Comparison of ENCODE assay signal across 1 cellular context in genomic region chr11:47797633-47798032, GRCh38.
A peak's percentile ranks its signal among the peaks of the same experiment; 100 is the strongest.
TF ChIP-seq lines count a peak whose summit lies in the region.

No MANE protein-coding gene starts in this region.

TF ChIP-seq in K562, 482 proteins besides CTCF, POLR2A, EP300 and RAD21 (continued from another document):
- TF ChIP-seq ZBTB33 (CRISPR knock-in tag; IDR thresholded peaks at IDR 0.05) = peak; percentile 71
- TF ChIP-seq ZNF395 (CRISPR knock-in tag; IDR thresholded peaks at IDR 0.05) = no peak
- TF ChIP-seq KDM4B (IDR thresholded peaks at IDR 0.05; ENCODE audit: borderline replicate concordance in 2 of 2, low read depth in 1 of 2) = no peak
- TF ChIP-seq HEY1 (CRISPR knock-in tag; IDR thresholded peaks at IDR 0.05; ENCODE audit: borderline replicate concordance) = no peak
- TF ChIP-seq FOSL1 (tag; conservative IDR thresholded peaks at IDR 0.05) = peak; percentile 97
- TF ChIP-seq TFE3 (CRISPR knock-in tag; IDR thresholded peaks at IDR 0.05) = peak; percentile 60
- no peak for TF ChIP-seq NR2C1 (IDR thresholded peaks at IDR 0.05)
- TF ChIP-seq NR2C1 (tag; IDR thresholded peaks at IDR 0.05) = no peak
- TF ChIP-seq ETV1 (tag; conservative IDR thresholded peaks at IDR 0.05; ENCODE audit: low read depth) = no peak
- no peak for TF ChIP-seq ZNF121 (CRISPR knock-in tag; conservative IDR thresholded peaks at IDR 0.05)
- peak; percentile 44; the same call in 1 of the 2 replicates for TF ChIP-seq ATF3 (IDR thresholded peaks at IDR 0.05)
- TF ChIP-seq ATF3 (CRISPR knock-in tag; conservative IDR thresholded peaks at IDR 0.05) = no peak
- TF ChIP-seq, protein P1, sequence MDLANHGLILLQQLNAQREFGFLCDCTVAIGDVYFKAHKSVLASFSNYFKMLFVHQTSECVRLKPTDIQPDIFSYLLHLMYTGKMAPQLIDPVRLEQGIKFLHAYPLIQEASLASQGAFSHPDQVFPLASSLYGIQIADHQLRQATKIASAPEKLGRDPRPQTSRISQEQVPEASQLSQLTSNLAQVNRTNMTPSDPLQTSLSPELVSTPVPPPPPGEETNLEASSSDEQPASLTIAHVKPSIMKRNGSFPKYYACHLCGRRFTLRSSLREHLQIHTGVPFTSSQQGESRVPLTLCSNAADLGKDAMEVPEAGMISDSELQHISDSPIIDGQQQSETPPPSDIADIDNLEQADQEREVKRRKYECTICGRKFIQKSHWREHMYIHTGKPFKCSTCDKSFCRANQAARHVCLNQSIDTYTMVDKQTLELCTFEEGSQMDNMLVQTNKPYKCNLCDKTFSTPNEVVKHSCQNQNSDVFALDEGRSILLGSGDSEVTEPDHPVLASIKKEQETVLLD (IDR thresholded peaks at IDR 0.05) = no peak
- peak; percentile 44; the same call in 1 of the 2 replicates for TF ChIP-seq JUND (IDR thresholded peaks at IDR 0.05; ENCODE audit: borderline replicate concordance, low read depth, low read length)
- 0 out of 3 replicates have a peak, but pooled peaks have one; percentile 17 for TF ChIP-seq JUND (tag; IDR thresholded peaks at IDR 0.05; ENCODE audit: borderline replicate concordance, low read depth, low read length)
